10 cellular contexts compared by ENCODE assay signal in genomic region chrX:109830704-109831206, GRCh38.
DNase-seq lines count a peak whose midpoint lies in the region; ATAC-seq and TF ChIP-seq lines count a peak whose summit lies in the region.
"Had no signal": no experiment of that assay in that cellular context is flagged by ENCODE, and none has a peak within 500 bp of the region (broad histone marks: within the 10 kb centered on the region; RNA-seq: fewer than 3 reads in every experiment).

No MANE protein-coding gene starts in this region.

- H3K9me3 Mint-ChIP-seq in stimulated activated naive CD8-positive, alpha-beta T cell treated with anti-CD3 and anti-CD28 coated beads, Interleukin-15, Interleukin-2, amounts not matched to agents 100 ng/mL and 50 ng/mL, for 24 hours, result no peaks in the 10 kb centered on the region
- H3K9me3 Mint-ChIP-seq in stimulated activated naive CD8-positive, alpha-beta T cell treated with anti-CD3 and anti-CD28 coated beads, Interleukin-15, amount 100 ng/mL, for 72 hours, result no peaks in the 10 kb centered on the region

- peaks cover 12% of the 10 kb centered on the region for H3K4me1 Mint-ChIP-seq in stimulated activated naive CD8-positive, alpha-beta T cell treated with anti-CD3 and anti-CD28 coated beads, Interleukin-15, Interleukin-2, amounts not matched to agents 100 ng/mL and 50 ng/mL, for 24 hours (ENCODE audit: low read depth)
- peaks cover 6% of the 10 kb centered on the region for H3K4me1 Mint-ChIP-seq in stimulated activated naive CD8-positive, alpha-beta T cell treated with anti-CD3 and anti-CD28 coated beads, Interleukin-15, amount 100 ng/mL, for 72 hours

- ATAC-seq in stimulated activated naive CD8-positive, alpha-beta T cell treated with anti-CD3 and anti-CD28 coated beads, Interleukin-15, amount 100 ng/mL, for 72 hours, result no peak
- peak; percentile 84 for ATAC-seq in HG03108 (IDR thresholded peaks at IDR 0.05; ENCODE audit: unreplicated experiment)

- no peak for TF ChIP-seq POLR2A in erythroblast (IDR thresholded peaks at IDR 0.05; ENCODE audit: low read length)

- no peak overlapping the region for H3K4me3 Mint-ChIP-seq in stimulated activated naive CD8-positive, alpha-beta T cell treated with anti-CD3 and anti-CD28 coated beads, Interleukin-15, Interleukin-2, amounts not matched to agents 100 ng/mL and 50 ng/mL, for 24 hours
- H3K4me3 Mint-ChIP-seq in stimulated activated naive CD8-positive, alpha-beta T cell treated with anti-CD3 and anti-CD28 coated beads, Interleukin-15, amount 100 ng/mL, for 72 hours, result no peak overlapping the region

- H3K27ac Mint-ChIP-seq in stimulated activated naive CD8-positive, alpha-beta T cell treated with anti-CD3 and anti-CD28 coated beads, Interleukin-15, Interleukin-2, amounts not matched to agents 100 ng/mL and 50 ng/mL, for 24 hours, result peak overlapping the region; percentile 17
- no peak overlapping the region for H3K27ac Mint-ChIP-seq in stimulated activated naive CD8-positive, alpha-beta T cell treated with anti-CD3 and anti-CD28 coated beads, Interleukin-15, amount 100 ng/mL, for 72 hours

- no peak for TF ChIP-seq CTCF in astrocyte of the spinal cord (IDR thresholded peaks at IDR 0.05; ENCODE audit: low read depth, low read length)

- no peak for DNase-seq in stimulated activated naive CD8-positive, alpha-beta T cell treated with anti-CD3 and anti-CD28 coated beads, Interleukin-15, amount 100 ng/mL, for 72 hours
- peak; percentile 38 for DNase-seq in astrocyte of the spinal cord (ENCODE audit: low read depth, low spot score)
- no peak for DNase-seq in GM19238 (ENCODE audit: insufficient read length, low spot score)
- no peak for DNase-seq in erythroblast (lab: John Stamatoyannopoulos, UW)
- no peak for DNase-seq in NCI-H187 (lab: John Stamatoyannopoulos, UW)
- DNase-seq in stimulated activated CD4-positive, alpha-beta T cell treated with anti-CD3 and anti-CD28 coated beads, Interleukin-15, amount 100 ng/mL, for 24 hours, result no peak
- DNase-seq: foreskin melanocyte, spleen had no signal

- no peak overlapping the region for H3K4me3 ChIP-seq in astrocyte of the spinal cord (ENCODE audit: low read depth, low read length)
- H3K4me3 ChIP-seq: spleen had no signal

- in situ Hi-C loops in astrocyte of the spinal cord (cut with HindIII; ENCODE audit: low sequenced_read_pairs), result no loop called here

- no peaks in the 10 kb centered on the region for H3K36me3 Mint-ChIP-seq in stimulated activated naive CD8-positive, alpha-beta T cell treated with anti-CD3 and anti-CD28 coated beads, Interleukin-15, Interleukin-2, amounts not matched to agents 100 ng/mL and 50 ng/mL, for 24 hours (ENCODE audit: low read depth)

- H3K27me3 Mint-ChIP-seq in stimulated activated naive CD8-positive, alpha-beta T cell treated with anti-CD3 and anti-CD28 coated beads, Interleukin-15, Interleukin-2, amounts not matched to agents 100 ng/mL and 50 ng/mL, for 24 hours, result no peaks in the 10 kb centered on the region
- no peaks in the 10 kb centered on the region for H3K27me3 Mint-ChIP-seq in stimulated activated naive CD8-positive, alpha-beta T cell treated with anti-CD3 and anti-CD28 coated beads, Interleukin-15, amount 100 ng/mL, for 72 hours
